In the genomic region with DNA sequence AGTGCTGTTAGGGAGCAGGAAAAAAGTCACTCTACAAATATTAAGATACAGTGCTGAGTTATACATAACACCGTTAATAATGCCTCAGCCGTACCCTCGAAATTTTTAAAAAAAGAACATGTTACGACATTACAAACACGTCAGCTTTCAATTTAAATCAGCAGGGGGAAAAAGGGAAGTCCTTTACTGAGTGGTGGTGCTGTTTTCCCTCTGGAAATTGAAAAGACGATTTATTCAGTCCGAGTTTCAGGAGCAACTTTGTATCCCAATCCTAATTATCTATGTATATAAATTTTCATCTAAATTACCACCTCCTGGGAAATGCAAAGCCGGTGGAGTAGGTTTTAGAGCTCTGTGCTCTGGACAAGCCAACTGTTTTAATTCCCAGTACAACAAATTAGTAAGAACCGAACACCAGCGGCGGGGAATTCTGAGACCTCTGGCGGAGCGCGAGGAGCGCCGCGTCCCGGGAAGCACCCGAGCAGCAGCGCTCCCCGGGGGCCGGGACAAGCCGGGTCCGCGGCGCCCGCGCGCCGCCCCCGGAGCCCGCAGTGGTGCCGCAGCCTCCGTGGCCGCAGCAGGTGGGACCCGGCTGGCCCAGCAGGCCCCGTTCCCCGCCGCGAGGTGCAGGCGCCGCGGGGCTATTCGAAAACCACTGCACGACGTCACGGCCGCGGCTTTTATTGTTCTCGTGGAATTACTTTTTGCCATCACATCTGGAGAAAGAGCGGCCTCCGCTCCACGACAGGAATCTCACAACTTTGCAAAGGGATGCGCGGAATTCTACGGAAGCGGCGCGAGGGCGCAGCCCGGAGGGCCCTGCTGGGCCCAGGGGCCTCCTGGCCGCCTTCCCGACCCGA, we compare ENCODE assay signal across 8 cellular contexts. TPM values are rescaled to one million over a fixed set of nuclear protein-coding genes. Genes with fewer than 3 reads are reported as not detected.
DNase-seq lines count a peak whose midpoint lies in the region; ATAC-seq and TF ChIP-seq lines count a peak whose summit lies in the region.

No MANE protein-coding gene starts in this region.

- H3K27ac ChIP-seq in RWPE1 = peak overlapping the region; percentile 77
- H3K27ac ChIP-seq in ascending aorta = no peak overlapping the region

- intact Hi-C loops in ascending aorta (cut with DNase I) (loop anchor here (5.0 kb wide), 2 partner anchors 105 to 1480 kb away; no protein-coding TSS in a partner anchor), posterior vena cava (cut with DNase I) (loop anchor here (10.0 kb wide), 1 partner anchor 1012 kb away; a partner anchor contains a TSS)

- ATAC-seq in GM19023 (IDR thresholded peaks at IDR 0.05; ENCODE audit: unreplicated experiment) (peak; percentile 24), HG03342 (IDR thresholded peaks at IDR 0.05; ENCODE audit: unreplicated experiment) (peak; percentile 6)

- no peaks in the 10 kb centered on the region for H3K27me3 ChIP-seq in ascending aorta

- POLR2A ChIA-PET in RWPE1 (lab: Yijun Ruan, JAX; ENCODE audit: low non-redundant PET) = no interaction called here

- no peaks in the 10 kb centered on the region for H3K36me3 ChIP-seq in ascending aorta

- no peak for TF ChIP-seq CTCF in RWPE1 (conservative IDR thresholded peaks at IDR 0.05; ENCODE audit: low read depth)
- TF ChIP-seq CTCF in ascending aorta (IDR thresholded peaks at IDR 0.05) = no peak

- peak; percentile 48 for DNase-seq in AG20443 (ENCODE audit: low spot score)
- peak; percentile 21 for DNase-seq in RWPE1 (ENCODE audit: low spot score)
- no peak for DNase-seq in ascending aorta (ENCODE audit: low spot score in 2 of 2)
- DNase-seq in hepatic stellate cell (ENCODE audit: low spot score) = peak; percentile 16
- DNase-seq in renal cortical epithelial cell (ENCODE audit: low read depth) = peak; percentile 37
- DNase-seq in posterior vena cava (ENCODE audit: low spot score) = no peak

- H3K4me3 ChIP-seq in ascending aorta = peak overlapping the region; percentile 44 to 77

- H3K4me1 ChIP-seq in ascending aorta = peaks cover 9% of the 10 kb centered on the region in 2 donors

- H3K9me3 ChIP-seq in ascending aorta = no peaks in the 10 kb centered on the region

- CTCF ChIA-PET in RWPE1 (lab: Yijun Ruan, JAX) = interaction anchor here (0.5 to 2.0 kb wide), 10 partner anchors 12 to 1022 kb away, joined by 3 to 8 read pairs (median 4); a partner anchor contains a TSS

RNA-seq across cellular contexts. Expression of a gene that starts 1.0 kb away (rescaled TPM):
- total RNA-seq in ascending aorta (5.9 TPM), renal cortical epithelial cell (20.1 and 31.6 TPM in 2 replicates), posterior vena cava (1 to 10 TPM; 1.3 to 2.6 TPM)

Comparison
In these comparisons a context has a peak if more than half of its experiments do, and no peak if none do; other contexts are left out.
1. DNase-seq: peak in AG20443 (single experiment), RWPE1 (single experiment), hepatic stellate cell (single experiment) and renal cortical epithelial cell (single experiment); none in ascending aorta (0 of 2) and posterior vena cava (single experiment).